ENCODE assay signal across 25 cellular contexts in genomic region chr12:81542065-81542464, GRCh38.
DNase-seq lines count a peak whose midpoint lies in the region; ATAC-seq, FAIRE-seq and TF ChIP-seq lines count a peak whose summit lies in the region.
"Had no signal": no experiment of that assay in that cellular context is flagged by ENCODE, and none has a peak within 500 bp of the region (broad histone marks: within the 10 kb centered on the region; RNA-seq: fewer than 3 reads in every experiment).

No MANE protein-coding gene starts in this region.

- H3K27me3 ChIP-seq in astrocyte (ENCODE audit: insufficient read depth, low read length) (no peaks in the 10 kb centered on the region), smooth muscle cell (ENCODE audit: low read depth) (no peaks in the 10 kb centered on the region)

- peaks cover 30% of the 10 kb centered on the region for H3K4me1 Mint-ChIP-seq in astrocyte (ENCODE audit: low read depth, unreplicated experiment)
- H3K4me1 Mint-ChIP-seq: B cell had no signal

- WGBS in smooth muscle cell (ENCODE audit: low lambda C conversion rate), result 82% methylated on average over 2 of the region's 2 CpGs

- H3K4me2 ChIP-seq in astrocyte (ENCODE audit: low read length) (no peak overlapping the region), smooth muscle cell (peak overlapping the region; percentile 48)
- H3K4me2 ChIP-seq: A549, SK-N-SH had no signal

- no peak for FAIRE-seq in astrocyte (lab: Jason Lieb, UNC)
- FAIRE-seq: A549, GM12891, HepG2 had no signal

- H3K27ac Mint-ChIP-seq in astrocyte (ENCODE audit: unreplicated experiment), result peak overlapping the region; percentile 90
- H3K27ac Mint-ChIP-seq: B cell; CD4-positive, alpha-beta T cell had no signal

- peak overlapping the region; percentile 6 for H3K4me3 Mint-ChIP-seq in astrocyte (ENCODE audit: unreplicated experiment)
- H3K4me3 Mint-ChIP-seq: B cell; CD4-positive, alpha-beta T cell had no signal

- no peaks in the 10 kb centered on the region for H3F3A ChIP-seq in smooth muscle cell (ENCODE audit: low read depth)

- H3K4me1 ChIP-seq in astrocyte (ENCODE audit: insufficient read depth, low read length), result no peaks in the 10 kb centered on the region
- H3K4me1 ChIP-seq in smooth muscle cell (ENCODE audit: low read depth), result peaks cover 12% of the 10 kb centered on the region
- H3K4me1 ChIP-seq: A549, Caco-2 had no signal

- H2AFZ ChIP-seq in astrocyte (ENCODE audit: low read depth, low read length), result no peak overlapping the region
- peak overlapping the region; percentile 86 for H2AFZ ChIP-seq in smooth muscle cell (ENCODE audit: low read depth)

- H4K20me1 ChIP-seq in astrocyte (ENCODE audit: insufficient read depth, low read length) (no peaks in the 10 kb centered on the region), smooth muscle cell (ENCODE audit: low read depth) (no peaks in the 10 kb centered on the region)

- H3K9ac ChIP-seq in astrocyte (ENCODE audit: low read length) (no peak overlapping the region), smooth muscle cell (ENCODE audit: low read depth) (no peak overlapping the region)
- H3K9ac ChIP-seq: SK-N-SH had no signal

- H3K9me3 ChIP-seq in astrocyte (ENCODE audit: insufficient read depth, low read depth, low read length) (no peaks in the 10 kb centered on the region), smooth muscle cell (replicated peaks; ENCODE audit: low read depth) (no peaks in the 10 kb centered on the region)
- H3K9me3 ChIP-seq: A549, Caco-2, SK-N-SH had no signal

- no peaks in the 10 kb centered on the region for H3K36me3 ChIP-seq in astrocyte (ENCODE audit: insufficient read depth, low read length)
- no peaks in the 10 kb centered on the region for H3K36me3 ChIP-seq in smooth muscle cell (ENCODE audit: low read depth)

- H3K27ac ChIP-seq in astrocyte (ENCODE audit: low read depth, low read length) (no peak overlapping the region), smooth muscle cell (ENCODE audit: low read depth) (peak overlapping the region; percentile 70)
- H3K27ac ChIP-seq: A549, RWPE1 had no signal

- H3K4me3 ChIP-seq in astrocyte (ENCODE audit: insufficient read depth, low read depth, low read length) (no peak overlapping the region), smooth muscle cell (no peak overlapping the region)
- H3K4me3 ChIP-seq: A549 had no signal

- TF ChIP-seq CTCF in astrocyte (IDR thresholded peaks at IDR 0.05; ENCODE audit: insufficient read depth, low read depth, low read length) (no peak), smooth muscle cell (IDR thresholded peaks at IDR 0.05; ENCODE audit: borderline replicate concordance, insufficient read depth, poor library complexity, severe bottlenecking) (no peak)

- no peaks in the 10 kb centered on the region for H3K79me2 ChIP-seq in astrocyte (ENCODE audit: insufficient read depth, low read length)
- no peaks in the 10 kb centered on the region for H3K79me2 ChIP-seq in smooth muscle cell (ENCODE audit: low read depth)

- no peaks in the 10 kb centered on the region for H3K27me3 Mint-ChIP-seq in astrocyte (ENCODE audit: low read depth, unreplicated experiment)
- H3K27me3 Mint-ChIP-seq: B cell; CD4-positive, alpha-beta T cell had no signal

- no peaks in the 10 kb centered on the region for H3K36me3 Mint-ChIP-seq in astrocyte (ENCODE audit: low read depth, unreplicated experiment)

- peak; percentile 65 for DNase-seq in H4 (ENCODE audit: low spot score)
- DNase-seq in astrocyte (ENCODE audit: low read depth), result no peak
- DNase-seq in iPS-NIHi7 (ENCODE audit: extremely low spot score), result peak; percentile 12
- no peak for DNase-seq in smooth muscle cell (lab: John Stamatoyannopoulos, UW; ENCODE audit: unreplicated experiment)
- no peak for DNase-seq in putamen (ENCODE audit: low spot score)
- DNase-seq in dedifferentiated amniotic fluid mesenchymal stem cell (ENCODE audit: extremely low spot score), result no peak
- DNase-seq: Caco-2; CD4-positive, alpha-beta T cell; DMS153; GOT3; KBM-7; NCI-H1105; NCI-H146; NCI-H2029; NCI-H510A treated with DMSO at 0.1 percent for 48 hours; NCI-H774; NK-92 treated with Interleukin-12 subunit alpha and Interleukin-12 subunit beta, amount 100 ng/mL, for 24 hours; SHP77 treated with DMSO at 0.1 percent for 48 hours; SK-N-SH had no signal

- ATAC-seq in HG03432 (IDR thresholded peaks at IDR 0.05; ENCODE audit: unreplicated experiment), result no peak
- ATAC-seq: A549, HepG2 had no signal

- no peaks in the 10 kb centered on the region for H3K9me3 Mint-ChIP-seq in astrocyte (ENCODE audit: unreplicated experiment)
- H3K9me3 Mint-ChIP-seq: CD4-positive, alpha-beta T cell had no signal

Comparison
In these comparisons a context has a peak if more than half of its experiments do, and no peak if none do; other contexts are left out.
1. DNase-seq: peak in H4 (single experiment) and iPS-NIHi7 (single experiment); none in astrocyte (single experiment), smooth muscle cell (single experiment), putamen (single experiment) and dedifferentiated amniotic fluid mesenchymal stem cell (single experiment).